13 cellular contexts compared by ENCODE assay signal in the genomic region with DNA sequence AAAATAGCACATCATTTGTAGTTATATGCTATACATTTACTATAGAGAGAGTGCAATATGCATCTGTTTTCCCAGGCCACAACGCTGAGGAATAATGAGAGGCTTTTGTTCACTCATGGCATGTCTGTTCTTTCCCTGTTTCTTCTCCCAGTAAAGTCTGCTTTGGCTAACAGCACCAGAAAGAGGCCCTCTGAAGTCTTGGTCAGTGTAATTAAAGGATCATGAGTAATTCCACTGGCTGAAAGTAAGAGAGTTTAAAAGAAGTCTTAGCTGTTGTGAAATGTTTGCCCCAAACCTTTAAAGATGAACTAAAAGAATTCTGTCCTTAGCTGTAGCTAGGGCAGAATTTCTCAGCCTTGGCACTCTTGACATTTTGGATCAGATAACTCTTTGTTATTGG.
DNase-seq lines count a peak whose midpoint lies in the region; ATAC-seq lines count a peak whose summit lies in the region.
"Had no signal": no experiment of that assay in that cellular context is flagged by ENCODE, and none has a peak within 500 bp of the region (broad histone marks: within the 10 kb centered on the region; RNA-seq: fewer than 3 reads in every experiment).

No MANE protein-coding gene starts in this region.

- no peaks in the 10 kb centered on the region for H4K20me1 ChIP-seq in BLaER1 treated with 17β-estradiol and CSF1 and Interleukin-3, amounts not matched to agents 10 nM and 100 nM

- no peaks in the 10 kb centered on the region for H3K9me3 Mint-ChIP-seq in stimulated activated naive B cell treated with anti-CD40 and anti-IgM and Interleukin-4, amounts not matched to agents 10 μg/mL and 1 μg/mL and 100 μg/mL, for 72 hours
- H3K9me3 Mint-ChIP-seq: HFFc6 had no signal

- H3K4me3 Mint-ChIP-seq in stimulated activated naive B cell treated with anti-CD40 and anti-IgM and Interleukin-4, amounts not matched to agents 10 μg/mL and 1 μg/mL and 100 μg/mL, for 72 hours = no peak overlapping the region
- H3K4me3 Mint-ChIP-seq: HFFc6 had no signal

- no peak overlapping the region for H3K4me3 ChIP-seq in BLaER1 treated with 17β-estradiol and CSF1 and Interleukin-3, amounts not matched to agents 10 nM and 100 nM
- H3K4me3 ChIP-seq: Peyer's patch had no signal

- no peaks in the 10 kb centered on the region for H3K36me3 Mint-ChIP-seq in stimulated activated naive B cell treated with anti-CD40 and anti-IgM and Interleukin-4, amounts not matched to agents 10 μg/mL and 1 μg/mL and 100 μg/mL, for 72 hours

- no peak overlapping the region for H3K9ac ChIP-seq in BLaER1 treated with 17β-estradiol and CSF1 and Interleukin-3, amounts not matched to agents 10 nM and 100 nM

- no peaks in the 10 kb centered on the region for H3K27me3 Mint-ChIP-seq in stimulated activated naive B cell treated with anti-CD40 and anti-IgM and Interleukin-4, amounts not matched to agents 10 μg/mL and 1 μg/mL and 100 μg/mL, for 72 hours

- no peaks in the 10 kb centered on the region for H3K36me3 ChIP-seq in BLaER1 treated with 17β-estradiol and CSF1 and Interleukin-3, amounts not matched to agents 10 nM and 100 nM
- H3K36me3 ChIP-seq: Peyer's patch had no signal

- peaks cover 6 to 20% (median 13%) of the 10 kb centered on the region in 10 experiments; a peak in 15 of 20 replicates for H3K4me1 ChIP-seq in BLaER1 treated with 17β-estradiol and CSF1 and Interleukin-3, amounts not matched to agents 10 nM and 100 nM
- H3K4me1 ChIP-seq: Peyer's patch had no signal

- H3K27me3 ChIP-seq in BLaER1 treated with 17β-estradiol and CSF1 and Interleukin-3, amounts not matched to agents 10 nM and 100 nM = no peaks in the 10 kb centered on the region
- H3K27me3 ChIP-seq: Peyer's patch had no signal

- H3K27ac Mint-ChIP-seq in stimulated activated naive B cell treated with anti-CD40 and anti-IgM and Interleukin-4, amounts not matched to agents 10 μg/mL and 1 μg/mL and 100 μg/mL, for 72 hours = no peak overlapping the region
- H3K27ac Mint-ChIP-seq: HFFc6 had no signal

- H3K4me1 Mint-ChIP-seq in stimulated activated naive B cell treated with anti-CD40 and anti-IgM and Interleukin-4, amounts not matched to agents 10 μg/mL and 1 μg/mL and 100 μg/mL, for 72 hours = peaks cover 8 to 24% of the 10 kb centered on the region in 2 donors

- peaks cover 0 to 15% (median 5%) of the 10 kb centered on the region in 11 experiments; a peak in 7 of 22 replicates for H3K9me3 ChIP-seq in BLaER1 treated with 17β-estradiol and CSF1 and Interleukin-3, amounts not matched to agents 10 nM and 100 nM (replicated peaks in 1 of 11)
- H3K9me3 ChIP-seq: Peyer's patch had no signal

- no peak for ATAC-seq in stimulated activated naive B cell treated with anti-CD40 and anti-IgM and Interleukin-4, amounts not matched to agents 10 μg/mL and 1 μg/mL and 100 μg/mL, for 72 hours (replicated peaks)

- peak overlapping the region in 9 of 11 experiments; percentile 18 to 60 (median 28); a peak in 16 of 22 replicates for H3K4me2 ChIP-seq in BLaER1 treated with 17β-estradiol and CSF1 and Interleukin-3, amounts not matched to agents 10 nM and 100 nM

- no peak overlapping the region for H3K27ac ChIP-seq in BLaER1 treated with 17β-estradiol and CSF1 and Interleukin-3, amounts not matched to agents 10 nM and 100 nM
- H3K27ac ChIP-seq in caudate nucleus (ENCODE audit: low read depth, low read length) = peak overlapping the region; percentile 77
- H3K27ac ChIP-seq: Peyer's patch had no signal

- DNase-seq in caudate nucleus (lab: John Stamatoyannopoulos, UW) (no peak), iris pigment epithelial cell (ENCODE audit: low read depth) (peak; percentile 13), stromal cell of bone marrow (ENCODE audit: low read depth) (peak; percentile 65), NCI-H1694 treated with DMSO at 0.1 percent for 48 hours (lab: John Stamatoyannopoulos, UW) (no peak)
- DNase-seq in activated CD4-positive, alpha-beta T cell treated with anti-CD3 and anti-CD28 coated beads, Interleukin-2, amount 50 U/mL, for 1 hour = no peak
- no peak for DNase-seq in stimulated activated naive B cell treated with anti-CD40 and anti-IgM and Interleukin-4, amounts not matched to agents 10 μg/mL and 1 μg/mL and 100 μg/mL, for 72 hours
- DNase-seq: HFFc6, KBM-7, NCI-H1930, NCI-H2171, Peyer's patch, SHP77 treated with DMSO at 0.1 percent for 48 hours had no signal

Comparison
In these comparisons a context has a peak if more than half of its experiments do, and no peak if none do; other contexts are left out.
1. DNase-seq: peak in iris pigment epithelial cell (single experiment) and stromal cell of bone marrow (single experiment); none in caudate nucleus (0 of 61), activated CD4-positive, alpha-beta T cell treated with anti-CD3 and anti-CD28 coated beads, Interleukin-2, amount 50 U/mL, for 1 hour (single experiment), NCI-H1694 treated with DMSO at 0.1 percent for 48 hours (single experiment) and stimulated activated naive B cell treated with anti-CD40 and anti-IgM and Interleukin-4, amounts not matched to agents 10 μg/mL and 1 μg/mL and 100 μg/mL, for 72 hours (single experiment).